In the genomic region with DNA sequence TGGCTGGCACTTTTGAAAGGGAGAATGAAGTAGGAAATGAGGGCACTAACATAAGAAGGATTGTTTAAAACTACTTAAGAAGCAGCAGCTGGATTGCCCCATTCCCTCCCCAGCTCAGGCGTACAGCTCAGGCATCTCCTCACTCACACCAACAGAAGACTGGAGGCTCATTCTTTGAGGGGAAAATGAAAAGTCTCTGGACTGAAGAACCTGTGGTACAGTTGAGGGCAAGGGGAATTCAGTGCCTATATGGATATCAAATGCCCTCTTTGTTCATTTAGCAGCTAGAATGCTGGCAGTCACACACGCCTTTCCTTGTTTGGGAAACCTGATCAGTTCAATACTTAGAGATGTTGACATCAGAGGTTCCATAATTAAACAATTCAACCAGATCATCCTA, we compare ENCODE assay signal across 23 cellular contexts.
DNase-seq lines count a peak whose midpoint lies in the region; ATAC-seq and TF ChIP-seq lines count a peak whose summit lies in the region.
"Had no signal": no experiment of that assay in that cellular context is flagged by ENCODE, and none has a peak within 500 bp of the region (broad histone marks: within the 10 kb centered on the region; RNA-seq: fewer than 3 reads in every experiment).

No MANE protein-coding gene starts in this region.

- no peaks in the 10 kb centered on the region for H3K9me3 Mint-ChIP-seq in activated CD4-positive, alpha-beta T cell treated with anti-CD3 and anti-CD28 coated beads, Interleukin-2, amount 10 ng/mL, durations not matched to agents 24 days and 14 days
- H3K9me3 Mint-ChIP-seq in activated CD4-positive, alpha-beta T cell treated with anti-CD3 and anti-CD28 coated beads, Interleukin-2, amount 10 ng/mL, durations not matched to agents 7 days and 5 days, result no peaks in the 10 kb centered on the region
- no peaks in the 10 kb centered on the region for H3K9me3 Mint-ChIP-seq in memory B cell
- no peaks in the 10 kb centered on the region for H3K9me3 Mint-ChIP-seq in natural killer cell
- no peaks in the 10 kb centered on the region for H3K9me3 Mint-ChIP-seq in WTC11

- CTCF ChIA-PET in activated CD4-positive, alpha-beta T cell treated with anti-CD3 and anti-CD28 coated beads, Interleukin-2, amount 10 ng/mL, durations not matched to agents 7 days and 5 days (lab: Charles Lee), result no interaction called here
- CTCF ChIA-PET in Panc1 (lab: Charles Lee) (no interaction called here), GM10248 (lab: Yijun Ruan, JAX) (interaction anchor here (0.7 to 0.8 kb wide), 2 partner anchors 10 to 784 kb away, joined by 3 read pairs; no protein-coding TSS in a partner anchor), WTC11 (lab: Charles Lee) (interaction anchor here (0.7 kb wide), 1 partner anchor 256 kb away, joined by 3 read pairs; no protein-coding TSS in a partner anchor)

- DNase-seq in activated CD4-positive, alpha-beta T cell treated with anti-CD3 and anti-CD28 coated beads, Interleukin-2, amount 10 ng/mL, durations not matched to agents 24 days and 14 days, result peak; percentile 29
- no peak for DNase-seq in activated CD4-positive, alpha-beta T cell treated with anti-CD3 and anti-CD28 coated beads, Interleukin-2, amount 10 ng/mL, durations not matched to agents 7 days and 5 days
- no peak for DNase-seq in Panc1 (ENCODE audit: low read depth, low spot score)
- no peak for DNase-seq in memory B cell (ENCODE audit: low spot score in 2 of 2)
- DNase-seq in Ammon's horn (ENCODE audit: low spot score), result no peak
- DNase-seq in GM10248 (ENCODE audit: extremely low spot score), result no peak
- no peak for DNase-seq in natural killer cell
- no peak for DNase-seq in WTC11 (ENCODE audit: low spot score)
- DNase-seq: 8988T; ACHN; CD4-positive, CD25-positive, alpha-beta regulatory T cell; H7; NCI-H1092 treated with DMSO at 0.1 percent for 48 hours; NCI-H1436; NCI-H187; NCI-H524 treated with DMSO at 0.1 percent for 48 hours; NCI-H774; PC-9; SHP77; T-helper 1 cell had no signal

- BruUV-seq in Panc1 (replicated peaks; lab: Mats Ljungman, UMichigan), result no TSS peak

- no peaks in the 10 kb centered on the region for H3K27me3 Mint-ChIP-seq in activated CD4-positive, alpha-beta T cell treated with anti-CD3 and anti-CD28 coated beads, Interleukin-2, amount 10 ng/mL, durations not matched to agents 24 days and 14 days
- no peaks in the 10 kb centered on the region for H3K27me3 Mint-ChIP-seq in activated CD4-positive, alpha-beta T cell treated with anti-CD3 and anti-CD28 coated beads, Interleukin-2, amount 10 ng/mL, durations not matched to agents 7 days and 5 days
- H3K27me3 Mint-ChIP-seq in memory B cell, result no peaks in the 10 kb centered on the region
- no peaks in the 10 kb centered on the region for H3K27me3 Mint-ChIP-seq in natural killer cell (ENCODE audit: low read depth in 2 of 2)
- H3K27me3 Mint-ChIP-seq in WTC11 (ENCODE audit: low read depth), result no peaks in the 10 kb centered on the region
- H3K27me3 Mint-ChIP-seq: CD4-positive, CD25-positive, alpha-beta regulatory T cell had no signal

- no peaks in the 10 kb centered on the region for H3K4me1 ChIP-seq in Panc1 (ENCODE audit: control insufficient read depth, insufficient read depth, low read length)
- H3K4me1 ChIP-seq: BLaER1 had no signal

- H3K9me3 ChIP-seq in Panc1 (ENCODE audit: control insufficient read depth, insufficient read depth, low read depth, low read length), result no peaks in the 10 kb centered on the region
- H3K9me3 ChIP-seq: BLaER1 had no signal

- H3K4me1 Mint-ChIP-seq in activated CD4-positive, alpha-beta T cell treated with anti-CD3 and anti-CD28 coated beads, Interleukin-2, amount 10 ng/mL, durations not matched to agents 24 days and 14 days, result no peaks in the 10 kb centered on the region
- H3K4me1 Mint-ChIP-seq in activated CD4-positive, alpha-beta T cell treated with anti-CD3 and anti-CD28 coated beads, Interleukin-2, amount 10 ng/mL, durations not matched to agents 7 days and 5 days, result no peaks in the 10 kb centered on the region
- H3K4me1 Mint-ChIP-seq in memory B cell (peaks cover 3% of the 10 kb centered on the region), natural killer cell (no peaks in the 10 kb centered on the region), WTC11 (peaks cover 13% of the 10 kb centered on the region)

- POLR2A ChIA-PET in activated CD4-positive, alpha-beta T cell treated with anti-CD3 and anti-CD28 coated beads, Interleukin-2, amount 10 ng/mL, durations not matched to agents 7 days and 5 days (lab: Charles Lee), result no interaction called here
- POLR2A ChIA-PET in Panc1 (lab: Charles Lee), result interaction anchor here (0.6 kb wide), 1 partner anchor 258 kb away, joined by 7 read pairs; no protein-coding TSS in a partner anchor
- POLR2A ChIA-PET in GM10248 (lab: Yijun Ruan, JAX), result interaction anchor here (0.8 kb wide), 1 partner anchor 12 kb away, joined by 3 read pairs; no protein-coding TSS in a partner anchor
- POLR2A ChIA-PET in WTC11 (lab: Charles Lee), result no interaction called here

- intact Hi-C loops in activated CD4-positive, alpha-beta T cell treated with anti-CD3 and anti-CD28 coated beads, Interleukin-2, amount 10 ng/mL, durations not matched to agents 24 days and 14 days (cut with micrococcal nuclease), result no loop called here
- intact Hi-C loops in Panc1 (cut with micrococcal nuclease; ENCODE audit: unreplicated experiment), result no loop called here
- intact Hi-C loops in natural killer cell (cut with micrococcal nuclease), result no loop called here

- in situ Hi-C loops in Panc1 (cut with HindIII; ENCODE audit: low pct_unique_long_range_greater_than_20kb, low sequenced_read_pairs), result no loop called here

- TF ChIP-seq CTCF in Panc1 (IDR thresholded peaks at IDR 0.05) (no peak), GM10248 (IDR thresholded peaks at IDR 0.05; ENCODE audit: control extremely low read depth, extremely low read depth, low read depth, missing control alignments) (no peak), natural killer cell (IDR thresholded peaks at IDR 0.05) (no peak), WTC11 (IDR thresholded peaks at IDR 0.05) (no peak)

- H3K27ac Mint-ChIP-seq in activated CD4-positive, alpha-beta T cell treated with anti-CD3 and anti-CD28 coated beads, Interleukin-2, amount 10 ng/mL, durations not matched to agents 24 days and 14 days, result no peak overlapping the region
- no peak overlapping the region for H3K27ac Mint-ChIP-seq in activated CD4-positive, alpha-beta T cell treated with anti-CD3 and anti-CD28 coated beads, Interleukin-2, amount 10 ng/mL, durations not matched to agents 7 days and 5 days
- peak overlapping the region; percentile 51 for H3K27ac Mint-ChIP-seq in memory B cell
- H3K27ac Mint-ChIP-seq in natural killer cell, result no peak overlapping the region
- H3K27ac Mint-ChIP-seq in WTC11, result no peak overlapping the region
- H3K27ac Mint-ChIP-seq: CD4-positive, CD25-positive, alpha-beta regulatory T cell had no signal

- ATAC-seq in Panc1 (no peak), memory B cell (ENCODE audit: low read depth) (no peak), natural killer cell (no peak), WTC11 (no peak)

- H3K36me3 ChIP-seq in Panc1 (ENCODE audit: control insufficient read depth, insufficient read depth, low read length), result no peaks in the 10 kb centered on the region

- H3K4me3 ChIP-seq in Panc1 (ENCODE audit: low read depth in 2 of 2, low read length in 2 of 2), result no peak overlapping the region
- H3K4me3 ChIP-seq: BLaER1, PC-9 had no signal

- no peak overlapping the region for H3K4me3 Mint-ChIP-seq in activated CD4-positive, alpha-beta T cell treated with anti-CD3 and anti-CD28 coated beads, Interleukin-2, amount 10 ng/mL, durations not matched to agents 24 days and 14 days
- no peak overlapping the region for H3K4me3 Mint-ChIP-seq in activated CD4-positive, alpha-beta T cell treated with anti-CD3 and anti-CD28 coated beads, Interleukin-2, amount 10 ng/mL, durations not matched to agents 7 days and 5 days
- H3K4me3 Mint-ChIP-seq in memory B cell (no peak overlapping the region), natural killer cell (no peak overlapping the region), WTC11 (no peak overlapping the region)
- H3K4me3 Mint-ChIP-seq: CD4-positive, CD25-positive, alpha-beta regulatory T cell had no signal

- 0 out of 2 replicates have a peak overlapping the region, but pooled peaks have one; percentile 8 for H3K27ac ChIP-seq in Panc1 (ENCODE audit: low read length)
- H3K27ac ChIP-seq: BLaER1, HL-60, PC-9, RWPE1 had no signal

- peaks cover 5% of the 10 kb centered on the region for H3K36me3 Mint-ChIP-seq in activated CD4-positive, alpha-beta T cell treated with anti-CD3 and anti-CD28 coated beads, Interleukin-2, amount 10 ng/mL, durations not matched to agents 24 days and 14 days (ENCODE audit: low read depth)
- peaks cover 10% of the 10 kb centered on the region for H3K36me3 Mint-ChIP-seq in activated CD4-positive, alpha-beta T cell treated with anti-CD3 and anti-CD28 coated beads, Interleukin-2, amount 10 ng/mL, durations not matched to agents 7 days and 5 days (ENCODE audit: low read depth)
- peaks cover 28% of the 10 kb centered on the region for H3K36me3 Mint-ChIP-seq in memory B cell
- no peaks in the 10 kb centered on the region for H3K36me3 Mint-ChIP-seq in natural killer cell
- no peaks in the 10 kb centered on the region for H3K36me3 Mint-ChIP-seq in WTC11

- H3K27me3 ChIP-seq in Panc1 (ENCODE audit: control insufficient read depth, insufficient read depth, low read length), result no peaks in the 10 kb centered on the region
- H3K27me3 ChIP-seq: BLaER1 had no signal

TF ChIP-seq in WTC11, 78 proteins besides CTCF, POLR2A, EP300 and RAD21 (continues in another document):
- TF ChIP-seq GTF2I (CRISPR knock-in tag; conservative IDR thresholded peaks at IDR 0.05) (no peak), IRF1 (CRISPR knock-in tag; IDR thresholded peaks at IDR 0.05) (no peak), RORB (CRISPR knock-in tag; IDR thresholded peaks at IDR 0.05) (no peak), PRRX2 (CRISPR knock-in tag; IDR thresholded peaks at IDR 0.05) (no peak), E2F1 (CRISPR knock-in tag; IDR thresholded peaks at IDR 0.05) (no peak), NFYB (CRISPR knock-in tag; conservative IDR thresholded peaks at IDR 0.05; ENCODE audit: low read depth) (no peak)

Comparison
In these comparisons a context has a peak if more than half of its experiments do, and no peak if none do; other contexts are left out.
1. CTCF ChIA-PET loops: an anchor here in GM10248 (0.7 to 0.8 kb wide) and WTC11 (0.7 kb wide); none called in activated CD4-positive, alpha-beta T cell treated with anti-CD3 and anti-CD28 coated beads, Interleukin-2, amount 10 ng/mL, durations not matched to agents 7 days and 5 days and Panc1.
2. POLR2A ChIA-PET loops: an anchor here in Panc1 (0.6 kb wide) and GM10248 (0.8 kb wide); none called in activated CD4-positive, alpha-beta T cell treated with anti-CD3 and anti-CD28 coated beads, Interleukin-2, amount 10 ng/mL, durations not matched to agents 7 days and 5 days and WTC11.